22 cellular contexts compared by ENCODE assay signal in the genomic region with DNA sequence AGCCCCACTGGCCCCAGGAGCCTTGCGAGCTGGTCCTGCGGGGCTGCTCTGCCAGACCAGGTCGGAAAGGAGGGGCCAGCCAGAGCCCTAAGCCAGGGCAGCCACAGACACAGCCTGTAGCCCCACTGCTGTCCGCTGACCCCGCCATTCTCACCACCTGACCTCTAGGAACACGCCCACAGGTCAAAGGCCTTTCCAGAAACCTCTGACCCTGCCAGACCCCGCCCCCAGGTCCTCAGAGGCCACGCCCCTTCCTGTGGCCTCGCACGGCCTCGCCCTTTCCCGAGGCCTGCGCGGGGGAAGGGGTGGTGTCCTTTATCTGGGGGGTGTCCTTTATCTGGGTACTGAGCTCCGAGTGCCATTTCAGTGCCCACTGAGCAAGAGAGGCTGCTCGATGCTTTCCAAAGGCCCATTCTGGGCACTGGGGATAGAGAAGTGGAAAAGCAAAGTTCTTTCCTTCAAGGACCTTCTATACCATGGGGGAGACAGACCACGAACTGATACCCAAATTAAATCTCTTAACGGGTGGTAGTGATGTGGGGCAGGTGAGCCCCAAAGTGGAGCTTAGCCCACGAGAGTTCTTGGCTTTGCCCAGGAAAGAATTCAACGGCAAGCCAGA. TPM values are rescaled to one million over a fixed set of nuclear protein-coding genes. Genes with fewer than 3 reads are reported as not detected.
A peak's percentile ranks its signal among the peaks of the same experiment; 100 is the strongest.
DNase-seq lines count a peak whose midpoint lies in the region; ATAC-seq, FAIRE-seq and TF ChIP-seq lines count a peak whose summit lies in the region.
"Had no signal": no experiment of that assay in that cellular context is flagged by ENCODE, and none has a peak within 500 bp of the region (broad histone marks: within the 10 kb centered on the region; RNA-seq: fewer than 3 reads in every experiment).

No MANE protein-coding gene starts in this region.

- no peak overlapping the region for H2BK5ac ChIP-seq in H1 (ENCODE audit: low read depth, low read length)

- H3K14ac ChIP-seq in H1 (ENCODE audit: insufficient read length), result no peak overlapping the region

- H2BK120ac ChIP-seq in H1 (replicated peaks; ENCODE audit: low read depth, low read length), result no peak overlapping the region

- intact Hi-C loops in left ventricle myocardium superior (cut with micrococcal nuclease), result no loop called here
- intact Hi-C loops in Right ventricle myocardium superior (cut with DNase I), result loop anchor here (10.0 kb wide), 1 partner anchor 116 kb away; a partner anchor contains a TSS
- intact Hi-C loops in lower lobe of right lung (cut with DNase I), result no loop called here

- no peak overlapping the region for H3K4ac ChIP-seq in H1 (replicated peaks; ENCODE audit: insufficient read length, low read depth, low read length)

- FAIRE-seq in H1 (lab: Jason Lieb, UNC), result no peak
- FAIRE-seq: RCC 7860 had no signal

- 0 out of 2 replicates have a peak overlapping the region, but pooled peaks have one; percentile 81 for H2BK15ac ChIP-seq in H1 (ENCODE audit: low read length)

- no peak for TF ChIP-seq RAD21 in H1 (IDR thresholded peaks at IDR 0.05 in 1 of 2, conservative IDR thresholded peaks at IDR 0.05 in 1 of 2; ENCODE audit: low read depth in 2 of 2, low read length in 2 of 2)

- no peak overlapping the region; the same call in 1 of the 2 replicates for H3K18ac ChIP-seq in H1 (ENCODE audit: extremely low read depth, low read length)

- H3K4me1 ChIP-seq in H1 (replicated peaks in 1 of 4; ENCODE audit: control insufficient read depth in 3 of 4, insufficient read depth in 4 of 4, low read length in 3 of 4) (peaks cover 0 to 7% (median 4%) of the 10 kb centered on the region in 4 experiments; a peak in 6 of 7 replicates), lower lobe of right lung (no peaks in the 10 kb centered on the region)

- no peak overlapping the region for H4K91ac ChIP-seq in H1 (replicated peaks; ENCODE audit: insufficient read length, low read length)

- peak; percentile 24 for ATAC-seq in left ventricle myocardium superior
- no peak for ATAC-seq in Right ventricle myocardium superior (ENCODE audit: poor library complexity)
- peak; percentile 35 to 45 for ATAC-seq in lower lobe of right lung
- no peak for ATAC-seq in GM21737 (IDR thresholded peaks at IDR 0.05; ENCODE audit: unreplicated experiment)
- ATAC-seq: activated T-cell treated with anti-CD3 and anti-CD28 coated beads, Interleukin-2, amount 50 U/mL, for 4 hours; stimulated activated naive CD8-positive, alpha-beta T cell treated with anti-CD3 and anti-CD28 coated beads, Interleukin-15, amount 100 ng/mL, for 72 hours had no signal

- H3K79me1 ChIP-seq in H1 (ENCODE audit: low read depth, low read length), result no peaks in the 10 kb centered on the region

- CTCF ChIA-PET in H1 (lab: Charles Lee; ENCODE audit: partially characterized antibody), result interaction anchor here (0.5 to 5.4 kb wide), 31 partner anchors 9 to 233 kb away, joined by 3 to 42 read pairs (median 4); a partner anchor contains a TSS

- no peaks in the 10 kb centered on the region for H3K23me2 ChIP-seq in H1 (ENCODE audit: low read depth, low read length)

- H4K20me1 ChIP-seq in H1 (replicated peaks in 1 of 2; ENCODE audit: control insufficient read depth in 1 of 2, insufficient read depth in 2 of 2, low read length in 2 of 2), result no peaks in the 10 kb centered on the region

- WGBS in H1 (ENCODE audit: extremely low coverage in 1 of 2, insufficient coverage in 1 of 2, insufficient read length in 1 of 2, insufficient replicate concordance in 2 of 2, low coverage in 1 of 2, low lambda C conversion rate in 2 of 2, missing lambda C conversion rate in 1 of 2), 2 experiments, result 83% methylated on average over 20 of the region's 20 CpGs; no CpG with 5 or more reads in 1 of the 2 experiments

- no peak for TF ChIP-seq CTCF in H1 (IDR thresholded peaks at IDR 0.05; ENCODE audit: control extremely low read depth in 1 of 3, insufficient read depth in 1 of 3, low read depth in 1 of 3, low read length in 3 of 3)
- no peak for TF ChIP-seq CTCF in lower lobe of right lung (IDR thresholded peaks at IDR 0.05)

- H3K56ac ChIP-seq in H1 (replicated peaks; ENCODE audit: insufficient read length, low read depth, low read length), result no peak overlapping the region

- DNase-seq in left ventricle myocardium superior (no peak), Right ventricle myocardium superior (no peak), H1 (ENCODE audit: low read depth in 1 of 2, low spot score in 2 of 2) (peak in 1 of 2 experiments; percentile 56), lower lobe of right lung (no peak), NCI-H187 treated with DMSO at 0.1 percent for 48 hours (lab: John Stamatoyannopoulos, UW) (no peak), NCI-H446 treated with DMSO at 0.1 percent for 48 hours (lab: John Stamatoyannopoulos, UW) (no peak), NCI-H82 treated with DMSO at 0.1 percent for 48 hours (lab: John Stamatoyannopoulos, UW; ENCODE audit: unreplicated experiment) (no peak)
- DNase-seq: activated naive CD4-positive, alpha-beta T cell treated with anti-CD3 and anti-CD28 coated beads for 36 hours; activated T-cell treated with anti-CD3 and anti-CD28 coated beads, Interleukin-2, amount 50 U/mL, for 4 hours; amniotic stem cell; DND-41; GOT3; NCI-H1436; NCI-H510A treated with DMSO at 0.1 percent for 48 hours; SK-N-SH; stimulated activated naive CD8-positive, alpha-beta T cell treated with anti-CD3 and anti-CD28 coated beads, Interleukin-15, amount 100 ng/mL, for 72 hours had no signal

- H2AK5ac ChIP-seq in H1 (ENCODE audit: low read depth, low read length), result no peak overlapping the region

- POLR2A ChIA-PET in H1 (lab: Charles Lee; ENCODE audit: partially characterized antibody), result no interaction called here

- TF ChIP-seq EP300 in H1 (IDR thresholded peaks at IDR 0.05; ENCODE audit: borderline replicate concordance in 1 of 2, low read depth in 2 of 2, low read length in 2 of 2), result no peak

- no peaks in the 10 kb centered on the region for H3K9me3 ChIP-seq in H1 (ENCODE audit: insufficient read depth in 2 of 2, low read depth in 1 of 2, low read length in 1 of 2)
- H3K9me3 ChIP-seq in lower lobe of right lung, result no peaks in the 10 kb centered on the region
- H3K9me3 ChIP-seq: Caco-2, SK-N-SH, tibial nerve had no signal

- peak overlapping the region in 1 of 2 experiments; percentile 13; a peak in 1 of 4 replicates for H3K4me2 ChIP-seq in H1 (ENCODE audit: insufficient read depth in 1 of 2, low read depth in 2 of 2, low read length in 2 of 2)
- H3K4me2 ChIP-seq: SK-N-SH had no signal

- no peak overlapping the region for H3K23ac ChIP-seq in H1 (ENCODE audit: insufficient read length)

- H3K27ac ChIP-seq in H1 (ENCODE audit: low read depth, low read length) (no peak overlapping the region), lower lobe of right lung (no peak overlapping the region)
- H3K27ac ChIP-seq: cardiac muscle cell, tibial nerve had no signal

- H2AFZ ChIP-seq in H1 (ENCODE audit: low read length), result no peak overlapping the region

- H3K4me3 ChIP-seq in H1 (ENCODE audit: extremely low read depth in 1 of 4, insufficient read depth in 2 of 4, low read depth in 3 of 4, low read length in 4 of 4) (no peak overlapping the region; a peak in 1 of 8 replicates), lower lobe of right lung (no peak overlapping the region)
- H3K4me3 ChIP-seq: cardiac muscle cell, lung, tibial nerve had no signal

- no peak overlapping the region for H4K5ac ChIP-seq in H1 (ENCODE audit: insufficient read length, low read depth, low read length)

- no peaks in the 10 kb centered on the region for H3K79me2 ChIP-seq in H1 (ENCODE audit: control insufficient read depth in 1 of 2, insufficient read depth in 2 of 2, low read length in 2 of 2)

- no peaks in the 10 kb centered on the region for H3K36me3 ChIP-seq in H1 (ENCODE audit: control insufficient read depth in 2 of 4, insufficient read depth in 4 of 4, low read length in 3 of 4)
- H3K36me3 ChIP-seq in lower lobe of right lung, result no peaks in the 10 kb centered on the region
- H3K36me3 ChIP-seq: cardiac muscle cell, tibial nerve had no signal

- no peak overlapping the region; the same call in 1 of the 2 replicates for H4K8ac ChIP-seq in H1 (ENCODE audit: extremely low read depth, insufficient read depth, low read length)

- no peak overlapping the region; a peak in 1 of 7 replicates for H3K9ac ChIP-seq in H1 (replicated peaks in 1 of 4; ENCODE audit: extremely low read depth in 1 of 4, low read depth in 3 of 4, low read length in 3 of 4)
- H3K9ac ChIP-seq: SK-N-SH had no signal

- no peak overlapping the region for H2BK12ac ChIP-seq in H1 (ENCODE audit: low read depth, low read length)

- no peak for TF ChIP-seq POLR2A in H1 (IDR thresholded peaks at IDR 0.05; ENCODE audit: control extremely low read depth in 1 of 2, low read depth in 2 of 2, low read length in 2 of 2)

- no peak overlapping the region for H2BK20ac ChIP-seq in H1 (ENCODE audit: low read length)

- H3K27me3 ChIP-seq in H1 (replicated peaks in 1 of 4; ENCODE audit: control insufficient read depth in 3 of 4, extremely low read depth in 1 of 4, insufficient read depth in 3 of 4, low read length in 3 of 4) (no peaks in the 10 kb centered on the region; a peak in 2 of 7 replicates), lower lobe of right lung (ENCODE audit: low read depth) (no peaks in the 10 kb centered on the region)
- H3K27me3 ChIP-seq: cardiac muscle cell, tibial nerve had no signal

TF ChIP-seq in H1, 55 proteins besides CTCF, POLR2A, EP300 and RAD21 (continues in another document):
- TF ChIP-seq SP2 (IDR thresholded peaks at IDR 0.05; ENCODE audit: low read length) (no peak), MAFK (IDR thresholded peaks at IDR 0.05; ENCODE audit: low read depth, low read length) (no peak), SRF (IDR thresholded peaks at IDR 0.05; ENCODE audit: low read depth, low read length) (no peak), GABPA (IDR thresholded peaks at IDR 0.05; ENCODE audit: borderline replicate concordance, insufficient read depth, low read length) (no peak), POU5F1 (IDR thresholded peaks at IDR 0.05; ENCODE audit: low read depth, low read length) (no peak), NANOG (IDR thresholded peaks at IDR 0.05; ENCODE audit: insufficient read depth, low read depth, low read length, poor library complexity, severe bottlenecking) (no peak)

RNA-seq across cellular contexts. Expression of a gene that starts 46.5 kb away (rescaled TPM):
- 78.4 TPM for total RNA-seq in left ventricle myocardium superior
- total RNA-seq in Right ventricle myocardium superior, result 77.2 TPM
- total RNA-seq in H1 (2021; fragmentation: NEBNext Ultra II Directional; extraction: Animal tissue kit (Norgen Biotek cat#: 25700)), result 7.4 and 8.2 TPM in 2 replicates
- polyA plus RNA-seq in H1 (2011; rRNA removed), result 8.9 and 9.3 TPM in 2 replicates
- polyA plus RNA-seq in H1 (2011; cell fraction: cytosol; rRNA removed), result 11.6 TPM
- polyA plus RNA-seq in H1 (2011; cell fraction: nucleus; rRNA removed), result 13.6 TPM
- polyA plus RNA-seq in H1 (2012, experiment 1 of 2), result 8.6 to 11.1 TPM (median 10.7 TPM) in 4 replicates
- polyA plus RNA-seq in H1 (2012, experiment 2 of 2), result 4.2 TPM
- polyA plus RNA-seq in H1 (2013, experiment 1 of 2), result 9.8 TPM
- polyA plus RNA-seq in H1 (2013, experiment 2 of 2), result 9.3 TPM
- polyA minus RNA-seq in H1 (2011; rRNA and poly(A)+ RNA removed), result 14.1 and 18.4 TPM in 2 replicates
- 5.3 TPM for polyA minus RNA-seq in H1 (2011; cell fraction: cytosol; rRNA and poly(A)+ RNA removed)
- polyA minus RNA-seq in H1 (2011; cell fraction: nucleus; rRNA and poly(A)+ RNA removed), result 6.9 TPM
- total RNA-seq in lower lobe of right lung, result 75.7 TPM

Comparison
In these comparisons a context has a peak if more than half of its experiments do, and no peak if none do; other contexts are left out.
1. ATAC-seq: peak in left ventricle myocardium superior (single experiment) and lower lobe of right lung (2 of 2); none in Right ventricle myocardium superior (single experiment) and GM21737 (single experiment).